In genomic region chr6:73657201-73657600, GRCh38 we compare ENCODE assay signal across 17 cellular contexts. TPM values are rescaled to one million over a fixed set of nuclear protein-coding genes. Genes with fewer than 3 reads are reported as not detected.
DNase-seq lines count a peak whose midpoint lies in the region; ATAC-seq and TF ChIP-seq lines count a peak whose summit lies in the region.
"Had no signal": no experiment of that assay in that cellular context is flagged by ENCODE, and none has a peak within 500 bp of the region (broad histone marks: within the 10 kb centered on the region; RNA-seq: fewer than 3 reads in every experiment).

No MANE protein-coding gene starts in this region.

- H3K27ac Mint-ChIP-seq in effector memory CD8-positive, alpha-beta T cell: peak overlapping the region; percentile 64 to 84
- H3K27ac Mint-ChIP-seq in stimulated activated naive CD8-positive, alpha-beta T cell treated with anti-CD3 and anti-CD28 coated beads, Interleukin-15, amount 100 ng/mL, for 72 hours: peak overlapping the region; percentile 13 to 24
- H3K27ac Mint-ChIP-seq: activated T-helper 17 cell treated with anti-CD3 and anti-CD28 coated beads, Interleukin-2, amount 50 U/mL, for 72 hours had no signal

- H3K4me1 ChIP-seq in adrenal gland (replicated peaks in 1 of 2): peaks cover 4 to 17% of the 10 kb centered on the region in 2 donors

- H3K27ac ChIP-seq in adrenal gland: no peak overlapping the region

- H3K4me3 ChIP-seq in MG63: no peak overlapping the region
- H3K4me3 ChIP-seq in adrenal gland: no peak overlapping the region

- intact Hi-C loops in adrenal gland (cut with DNase I): no loop called here

- H3K4me3 Mint-ChIP-seq in effector memory CD8-positive, alpha-beta T cell: peak overlapping the region in 1 of 2 donors; percentile 41
- H3K4me3 Mint-ChIP-seq in stimulated activated naive CD8-positive, alpha-beta T cell treated with anti-CD3 and anti-CD28 coated beads, Interleukin-15, amount 100 ng/mL, for 72 hours: peak overlapping the region in 1 of 2 donors; percentile 19
- H3K4me3 Mint-ChIP-seq: activated T-helper 17 cell treated with anti-CD3 and anti-CD28 coated beads, Interleukin-2, amount 50 U/mL, for 72 hours had no signal

- H3K9me3 ChIP-seq in MG63 (no peaks in the 10 kb centered on the region), adrenal gland (replicated peaks in 1 of 3) (no peaks in the 10 kb centered on the region)

- peak; percentile 15 for DNase-seq in stimulated activated CD4-positive, alpha-beta T cell treated with anti-CD3 and anti-CD28 coated beads, Interleukin-15, amount 100 ng/mL, for 24 hours
- DNase-seq in stimulated activated CD4-positive, alpha-beta T cell treated with anti-CD3 and anti-CD28 coated beads, Interleukin-2, amount 100 ng/mL, for 24 hours: no peak
- DNase-seq in MG63 (peak; percentile 21), adrenal gland (no peak), NCI-H748 (lab: John Stamatoyannopoulos, UW; ENCODE audit: unreplicated experiment) (no peak)
- peak; percentile 11 to 17 (median 16) for DNase-seq in effector memory CD8-positive, alpha-beta T cell
- peak; percentile 17 to 29 for DNase-seq in stimulated activated naive CD8-positive, alpha-beta T cell treated with anti-CD3 and anti-CD28 coated beads, Interleukin-15, amount 100 ng/mL, for 72 hours
- no peak for DNase-seq in activated CD4-positive, CD25-positive, alpha-beta regulatory T cell (lab: John Stamatoyannopoulos, UW)
- DNase-seq: GOT3, left colon, MV-4-11, NCI-H1930, NCI-H510A, right cardiac atrium, SHP77 treated with DMSO at 0.1 percent for 48 hours, T-helper 9 cell had no signal

- H3K27me3 ChIP-seq in MG63 (no peaks in the 10 kb centered on the region), adrenal gland (no peaks in the 10 kb centered on the region)

- peaks cover 19 to 36% of the 10 kb centered on the region in 2 donors for H3K4me1 Mint-ChIP-seq in effector memory CD8-positive, alpha-beta T cell (ENCODE audit: low read depth in 2 of 2)
- H3K4me1 Mint-ChIP-seq in stimulated activated naive CD8-positive, alpha-beta T cell treated with anti-CD3 and anti-CD28 coated beads, Interleukin-15, amount 100 ng/mL, for 72 hours: peaks cover 36% of the 10 kb centered on the region

- H3K36me3 ChIP-seq in MG63: peaks cover 2% of the 10 kb centered on the region; the same call in 1 of the 2 replicates
- H3K36me3 ChIP-seq in adrenal gland (replicated peaks in 1 of 2): no peaks in the 10 kb centered on the region

- no peak for TF ChIP-seq POLR2A in adrenal gland (IDR thresholded peaks at IDR 0.05)

- 75 to 88% (median 85%) methylated on average over 2 to 3 of the region's 3 CpGs for WGBS in adrenal gland, 4 donors

- ATAC-seq in effector memory CD8-positive, alpha-beta T cell (replicated peaks): no peak
- ATAC-seq in stimulated activated naive CD8-positive, alpha-beta T cell treated with anti-CD3 and anti-CD28 coated beads, Interleukin-15, amount 100 ng/mL, for 72 hours: no peak
- ATAC-seq: activated T-helper 17 cell treated with anti-CD3 and anti-CD28 coated beads, Interleukin-2, amount 50 U/mL, for 72 hours; left colon; right cardiac atrium had no signal

- no peaks in the 10 kb centered on the region for H3K27me3 Mint-ChIP-seq in effector memory CD8-positive, alpha-beta T cell
- H3K27me3 Mint-ChIP-seq in stimulated activated naive CD8-positive, alpha-beta T cell treated with anti-CD3 and anti-CD28 coated beads, Interleukin-15, amount 100 ng/mL, for 72 hours: no peaks in the 10 kb centered on the region
- H3K27me3 Mint-ChIP-seq: activated T-helper 17 cell treated with anti-CD3 and anti-CD28 coated beads, Interleukin-2, amount 50 U/mL, for 72 hours had no signal

- no peaks in the 10 kb centered on the region for H3K9me3 Mint-ChIP-seq in effector memory CD8-positive, alpha-beta T cell
- H3K9me3 Mint-ChIP-seq in stimulated activated naive CD8-positive, alpha-beta T cell treated with anti-CD3 and anti-CD28 coated beads, Interleukin-15, amount 100 ng/mL, for 72 hours: no peaks in the 10 kb centered on the region
- H3K9me3 Mint-ChIP-seq: activated T-helper 17 cell treated with anti-CD3 and anti-CD28 coated beads, Interleukin-2, amount 50 U/mL, for 72 hours had no signal

- TF ChIP-seq CTCF in adrenal gland (IDR thresholded peaks at IDR 0.05): no peak

- peaks cover 13% of the 10 kb centered on the region for H3K36me3 Mint-ChIP-seq in effector memory CD8-positive, alpha-beta T cell (ENCODE audit: insufficient read depth)

RNA-seq across cellular contexts. Expression of gene SLC17A5, which starts 3.4 kb away (rescaled TPM):
- total RNA-seq in MG63 (2014; rRNA removed; shearing (Covaris generic); ENCODE audit: low replicate concordance): 8.1 and 8.4 TPM in 2 replicates
- total RNA-seq in adrenal gland: 10 to 100 TPM; 10.5 to 20.3 (median 15.5) TPM
- polyA plus RNA-seq in adrenal gland: 10 to 100 TPM in 1 of 3 donors, 1 to 10 TPM in 2; 1.5 to 12.3 (median 3.0) TPM

RNA-seq across cellular contexts. Expression of gene CD109, which starts 38.8 kb away (rescaled TPM):
- total RNA-seq in MG63 (2014; rRNA removed; shearing (Covaris generic); ENCODE audit: low replicate concordance): 19.1 and 20.7 TPM in 2 replicates
- 1 to 10 TPM; 2.0 to 6.2 (median 4.2) TPM for total RNA-seq in adrenal gland
- polyA plus RNA-seq in adrenal gland: 1 to 10 TPM in 1 of 3 donors, under 1 TPM in 2; 0.47 to 2.1 (median 0.56) TPM

Comparison
In these comparisons a context has a peak if more than half of its experiments do, and no peak if none do; other contexts are left out.
1. DNase-seq: peak in stimulated activated CD4-positive, alpha-beta T cell treated with anti-CD3 and anti-CD28 coated beads, Interleukin-15, amount 100 ng/mL, for 24 hours (single experiment), MG63 (single experiment), effector memory CD8-positive, alpha-beta T cell (3 of 3) and stimulated activated naive CD8-positive, alpha-beta T cell treated with anti-CD3 and anti-CD28 coated beads, Interleukin-15, amount 100 ng/mL, for 72 hours (2 of 2); none in stimulated activated CD4-positive, alpha-beta T cell treated with anti-CD3 and anti-CD28 coated beads, Interleukin-2, amount 100 ng/mL, for 24 hours (0 of 2), activated CD4-positive, CD25-positive, alpha-beta regulatory T cell (0 of 4), adrenal gland (0 of 7) and NCI-H748 (single experiment).